ENCODE assay signal across 1 cellular context in genomic region chr15:59686389-59686788, GRCh38.
TF ChIP-seq lines count a peak whose summit lies in the region.

No MANE protein-coding gene starts in this region.

TF ChIP-seq in HCT116, 20 proteins besides CTCF, POLR2A, EP300 and RAD21:
- TF ChIP-seq CEBPB (IDR thresholded peaks at IDR 0.05; ENCODE audit: low read depth), result no peak
- TF ChIP-seq ZFX (IDR thresholded peaks at IDR 0.05), result no peak
- TF ChIP-seq SP1 (IDR thresholded peaks at IDR 0.05; ENCODE audit: low read depth), result no peak
- TF ChIP-seq REST (IDR thresholded peaks at IDR 0.05; ENCODE audit: low read depth), result no peak
- TF ChIP-seq MAX (IDR thresholded peaks at IDR 0.05), result no peak
- TF ChIP-seq TCF7L2 (IDR thresholded peaks at IDR 0.05; ENCODE audit: borderline replicate concordance, extremely low read depth, insufficient read depth, insufficient read length), result no peak
- no peak for TF ChIP-seq EZH2phosphoT487 (IDR thresholded peaks at IDR 0.05; ENCODE audit: borderline replicate concordance)
- TF ChIP-seq SIN3A (IDR thresholded peaks at IDR 0.05; ENCODE audit: low read depth), result no peak
- TF ChIP-seq CBX3 (IDR thresholded peaks at IDR 0.05; ENCODE audit: low read depth), result no peak
- TF ChIP-seq POLR2AphosphoS5 (IDR thresholded peaks at IDR 0.05; ENCODE audit: low read depth, low read length), result no peak
- TF ChIP-seq EZH2 (IDR thresholded peaks at IDR 0.05), result no peak
- TF ChIP-seq ATF3 (IDR thresholded peaks at IDR 0.05), result no peak
- TF ChIP-seq EGR1 (IDR thresholded peaks at IDR 0.05; ENCODE audit: low read depth), result no peak
- TF ChIP-seq SRF (IDR thresholded peaks at IDR 0.05; ENCODE audit: low read depth), result no peak
- no peak for TF ChIP-seq ELF1 (IDR thresholded peaks at IDR 0.05; ENCODE audit: borderline replicate concordance, low read depth)
- no peak for TF ChIP-seq ZBTB33 (IDR thresholded peaks at IDR 0.05; ENCODE audit: extremely low read depth, insufficient replicate concordance, low read length)
- TF ChIP-seq FOSL1 (IDR thresholded peaks at IDR 0.05; ENCODE audit: low read depth), result no peak
- no peak for TF ChIP-seq JUND (IDR thresholded peaks at IDR 0.05)
- TF ChIP-seq YY1 (IDR thresholded peaks at IDR 0.05; ENCODE audit: extremely low read depth, insufficient replicate concordance, low read depth, low read length), result no peak
- TF ChIP-seq ZNF274 (IDR thresholded peaks at IDR 0.05; ENCODE audit: low read depth, low read length), result no peak
TF ChIP-seq in HCT116: peak in this region for 0.
